Comparison of ENCODE assay signal across 9 cellular contexts in the genomic region with DNA sequence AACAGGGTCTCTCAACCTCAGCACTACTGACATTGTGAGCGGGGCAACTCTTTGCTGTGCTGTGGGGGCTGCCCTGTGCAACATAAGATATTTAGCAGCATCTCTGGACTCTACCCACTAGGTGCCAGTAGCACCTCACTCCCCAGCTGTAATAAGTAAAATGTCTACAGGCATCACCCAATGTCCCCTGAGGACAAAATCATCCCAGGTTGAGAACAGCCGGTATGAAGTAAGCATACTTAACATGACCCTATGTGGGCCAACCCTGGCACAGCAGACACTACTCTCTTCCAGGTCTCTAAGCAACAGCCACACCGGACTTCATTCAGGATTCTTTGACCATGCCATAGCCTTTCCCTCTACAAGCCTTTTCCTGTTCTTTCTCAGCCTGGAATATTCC. TPM values are rescaled to one million over a fixed set of nuclear protein-coding genes. Genes with fewer than 3 reads are reported as not detected.
DNase-seq lines count a peak whose midpoint lies in the region; ATAC-seq and TF ChIP-seq lines count a peak whose summit lies in the region.
"Had no signal": no experiment of that assay in that cellular context is flagged by ENCODE, and none has a peak within 500 bp of the region (broad histone marks: within the 10 kb centered on the region; RNA-seq: fewer than 3 reads in every experiment).

No MANE protein-coding gene starts in this region.

- DNase-seq in NCI-H1105 treated with DMSO at 0.1 percent for 48 hours (lab: John Stamatoyannopoulos, UW) = peak; percentile 34
- no peak for DNase-seq in NCI-H1105 (lab: John Stamatoyannopoulos, UW)
- DNase-seq in OCI-LY7 (ENCODE audit: low spot score) = peak; percentile 49
- no peak for DNase-seq in epithelial cell of proximal tubule (ENCODE audit: low read depth)
- no peak for DNase-seq in progenitor cell of endocrine pancreas (ENCODE audit: low spot score, unreplicated experiment)
- DNase-seq in globus pallidus (ENCODE audit: low spot score) = no peak

- CTCF ChIA-PET in OCI-LY7 (lab: Charles Lee; ENCODE audit: unreplicated experiment) = no interaction called here

- no peak overlapping the region for H3K4me3 Mint-ChIP-seq in progenitor cell of endocrine pancreas (ENCODE audit: low read depth)

- H4K20me1 ChIP-seq in OCI-LY7 (ENCODE audit: insufficient read depth, low read length) = no peaks in the 10 kb centered on the region
- H4K20me1 ChIP-seq: BLaER1 had no signal

- no peak overlapping the region for H3K4me2 ChIP-seq in OCI-LY7 (ENCODE audit: low read length)
- H3K4me2 ChIP-seq: BLaER1 had no signal

- ATAC-seq in HG02870 (IDR thresholded peaks at IDR 0.05; ENCODE audit: unreplicated experiment) = peak; percentile 35
- ATAC-seq in HG02763 (IDR thresholded peaks at IDR 0.05; ENCODE audit: unreplicated experiment) = no peak

- TF ChIP-seq CTCF in OCI-LY7 (conservative IDR thresholded peaks at IDR 0.05; ENCODE audit: low read length) (peak; percentile 71), epithelial cell of proximal tubule (conservative IDR thresholded peaks at IDR 0.05; ENCODE audit: low read depth, low read length) (peak; percentile 62), progenitor cell of endocrine pancreas (IDR thresholded peaks at IDR 0.05; ENCODE audit: unreplicated experiment) (peak; percentile 45)

- no peak overlapping the region for H2AFZ ChIP-seq in OCI-LY7 (ENCODE audit: low read length)

- no peaks in the 10 kb centered on the region for H3K27me3 Mint-ChIP-seq in progenitor cell of endocrine pancreas

- H3K9me3 Mint-ChIP-seq in progenitor cell of endocrine pancreas (ENCODE audit: low read depth) = no peaks in the 10 kb centered on the region

- intact Hi-C loops in OCI-LY7 (cut with micrococcal nuclease; ENCODE audit: unreplicated experiment) = loop anchor here (5.0 to 10.0 kb wide), 3 partner anchors 238 to 707 kb away; no protein-coding TSS in a partner anchor

- no peaks in the 10 kb centered on the region for H3K36me3 ChIP-seq in OCI-LY7 (ENCODE audit: insufficient read depth, low read length)
- H3K36me3 ChIP-seq: BLaER1 had no signal

- no TSS peak for BruUV-seq in OCI-LY7 (replicated peaks; lab: Mats Ljungman, UMichigan)

- no peaks in the 10 kb centered on the region for H3K36me3 Mint-ChIP-seq in progenitor cell of endocrine pancreas (ENCODE audit: insufficient read depth)

- no peaks in the 10 kb centered on the region for H3K9me3 ChIP-seq in OCI-LY7 (ENCODE audit: low read length)
- H3K9me3 ChIP-seq: BLaER1 had no signal

- H3K4me3 ChIP-seq in OCI-LY7 (ENCODE audit: low read depth, low read length, poor library complexity, severe bottlenecking) (no peak overlapping the region), epithelial cell of proximal tubule (ENCODE audit: low read depth, low read length) (no peak overlapping the region)
- H3K4me3 ChIP-seq: BLaER1 had no signal

- H3K79me2 ChIP-seq in OCI-LY7 (ENCODE audit: insufficient read depth, low read depth, low read length) = no peaks in the 10 kb centered on the region

- POLR2A ChIA-PET in OCI-LY7 (lab: Charles Lee) = no interaction called here

- no peaks in the 10 kb centered on the region for H3K9me2 ChIP-seq in OCI-LY7 (ENCODE audit: insufficient read depth, low read length)

- H3K4me1 ChIP-seq in OCI-LY7 (ENCODE audit: insufficient read depth, low read length, poor library complexity, severe bottlenecking) = peaks cover 8% of the 10 kb centered on the region

- H3K4me1 Mint-ChIP-seq in progenitor cell of endocrine pancreas (ENCODE audit: low read depth) = peaks cover 40% of the 10 kb centered on the region

- H3K27ac Mint-ChIP-seq in progenitor cell of endocrine pancreas = no peak overlapping the region

- no peak overlapping the region for H3K27ac ChIP-seq in OCI-LY7 (ENCODE audit: low read depth, low read length, poor library complexity, severe bottlenecking)
- H3K27ac ChIP-seq: BLaER1 had no signal

RNA-seq across cellular contexts. Expression of gene MGST2, which starts 10.5 kb away (rescaled TPM):
- total RNA-seq in OCI-LY7 (2014; rRNA removed; shearing (Covaris generic)) = 9.3 and 11.7 TPM in 2 replicates
- total RNA-seq in OCI-LY7 (2022) (4.7 and 7.6 TPM in 2 replicates), epithelial cell of proximal tubule (56.7 and 66.3 TPM in 2 replicates), progenitor cell of endocrine pancreas (62.5 and 66.1 TPM in 2 replicates)

Comparison
In these comparisons a context has a peak if more than half of its experiments do, and no peak if none do; other contexts are left out.
1. DNase-seq: peak in NCI-H1105 treated with DMSO at 0.1 percent for 48 hours (single experiment) and OCI-LY7 (single experiment); none in NCI-H1105 (single experiment), epithelial cell of proximal tubule (single experiment), progenitor cell of endocrine pancreas (single experiment) and globus pallidus (single experiment).
2. Peak in every context shown above with its lines, with median percentiles within 50 percentile points of each other: CTCF ChIP-seq.